Comparison of ENCODE assay signal across 8 cellular contexts in genomic region chr15:77890911-77891801, GRCh38.
DNase-seq lines count a peak whose midpoint lies in the region; ATAC-seq and TF ChIP-seq lines count a peak whose summit lies in the region.
"Not testable (repeated sequence)": the region's sequence is repeated elsewhere in the genome, so short reads cannot be mapped to it uniquely, and the experiment has no call there.

No MANE protein-coding gene starts in this region.

- H3K9me3 ChIP-seq in heart right ventricle, upper lobe of right lung: not testable (repeated sequence)

- H3K4me1 ChIP-seq in heart right ventricle: peaks cover 0 to 46% (median 6%) of the 10 kb centered on the region in 9 donors
- not testable (repeated sequence) for H3K4me1 ChIP-seq in upper lobe of right lung

- not testable (repeated sequence) for H3K27me3 Mint-ChIP-seq in activated naive CD8-positive, alpha-beta T cell treated with anti-CD3 and anti-CD28 coated beads, Interleukin-2, amount 50 U/mL, for 24 hours
- H3K27me3 Mint-ChIP-seq in naive B cell: peaks cover 8 to 30% (median 24%) of the 10 kb centered on the region in 3 donors

- DNase-seq in GM12865 (ENCODE audit: low read depth): peak; percentile 38
- DNase-seq in NCI-H82 (lab: John Stamatoyannopoulos, UW): peak; percentile 93
- DNase-seq in activated naive CD8-positive, alpha-beta T cell treated with anti-CD3 and anti-CD28 coated beads, Interleukin-2, amount 50 U/mL, for 24 hours; naive B cell; upper lobe of right lung: not testable (repeated sequence)
- DNase-seq in heart right ventricle: peak; percentile 51 to 60

- TF ChIP-seq CTCF in GM12865 (IDR thresholded peaks at IDR 0.05; ENCODE audit: insufficient read depth, low read depth, low read length, missing control alignments); heart right ventricle (IDR thresholded peaks at IDR 0.05); upper lobe of right lung (IDR thresholded peaks at IDR 0.05): not testable (repeated sequence)

- peak overlapping the region in 8 of 10 donors; percentile 14 to 68 (median 62) for H3K27ac ChIP-seq in heart right ventricle
- not testable (repeated sequence) for H3K27ac ChIP-seq in upper lobe of right lung

- ATAC-seq in GM21737 (IDR thresholded peaks at IDR 0.05; ENCODE audit: unreplicated experiment) (peak; percentile 51), HG03460 (IDR thresholded peaks at IDR 0.05; ENCODE audit: unreplicated experiment) (peak; percentile 67), heart right ventricle (peak in 6 of 8 donors; percentile 6 to 43 (median 14)), naive B cell (ENCODE audit: low read depth in 2 of 2) (peak; percentile 89 to 94), upper lobe of right lung (peak; percentile 37)
- peak; percentile 13 for ATAC-seq in activated naive CD8-positive, alpha-beta T cell treated with anti-CD3 and anti-CD28 coated beads, Interleukin-2, amount 50 U/mL, for 24 hours

- intact Hi-C loops in heart right ventricle (cut with DNase I); upper lobe of right lung (cut with DNase I): not testable (repeated sequence)

- not testable (repeated sequence) for H3K36me3 ChIP-seq in heart right ventricle, upper lobe of right lung

- not testable (repeated sequence) for H3K4me1 Mint-ChIP-seq in activated naive CD8-positive, alpha-beta T cell treated with anti-CD3 and anti-CD28 coated beads, Interleukin-2, amount 50 U/mL, for 24 hours
- H3K4me1 Mint-ChIP-seq in naive B cell: peaks cover 11 to 32% (median 23%) of the 10 kb centered on the region in 3 donors

- H3K4me3 Mint-ChIP-seq in activated naive CD8-positive, alpha-beta T cell treated with anti-CD3 and anti-CD28 coated beads, Interleukin-2, amount 50 U/mL, for 24 hours: not testable (repeated sequence)
- H3K4me3 Mint-ChIP-seq in naive B cell: peak overlapping the region in 5 of 8 donors; percentile 4 to 80 (median 40)

- not testable (repeated sequence) for H3K9me3 Mint-ChIP-seq in activated naive CD8-positive, alpha-beta T cell treated with anti-CD3 and anti-CD28 coated beads, Interleukin-2, amount 50 U/mL, for 24 hours; naive B cell

- 27 to 39% methylated on average over 15 to 19 of the region's 20 CpGs for WGBS in heart right ventricle, 2 donors

- H3K36me3 Mint-ChIP-seq in activated naive CD8-positive, alpha-beta T cell treated with anti-CD3 and anti-CD28 coated beads, Interleukin-2, amount 50 U/mL, for 24 hours (ENCODE audit: low read depth); naive B cell: not testable (repeated sequence)

- not testable (repeated sequence) for H3K27me3 ChIP-seq in heart right ventricle, upper lobe of right lung

- H3K27ac Mint-ChIP-seq in activated naive CD8-positive, alpha-beta T cell treated with anti-CD3 and anti-CD28 coated beads, Interleukin-2, amount 50 U/mL, for 24 hours: not testable (repeated sequence)
- H3K27ac Mint-ChIP-seq in naive B cell: peak overlapping the region in 1 of 6 donors; percentile 45

- not testable (repeated sequence) for H3K4me3 ChIP-seq in GM12865 (ENCODE audit: low read depth, low read length); heart right ventricle; upper lobe of right lung

Comparison
In these comparisons a context has a peak if more than half of its experiments do, and no peak if none do; other contexts are left out.
1. ATAC-seq: peak in every context shown above with its lines; median percentile 92 in naive B cell; 67 in HG03460; 51 in GM21737; 37 in upper lobe of right lung; 14 in heart right ventricle; 13 in activated naive CD8-positive, alpha-beta T cell treated with anti-CD3 and anti-CD28 coated beads, Interleukin-2, amount 50 U/mL, for 24 hours.